ENCODE assay signal across 21 cellular contexts in genomic region chr10:72110677-72111401, GRCh38.
"Had no signal": no experiment of that assay in that cellular context is flagged by ENCODE, and none has a peak within 500 bp of the region (broad histone marks: within the 10 kb centered on the region; RNA-seq: fewer than 3 reads in every experiment).

No MANE protein-coding gene starts in this region.

- H3K27me3 Mint-ChIP-seq: brain; dendritic cell treated with granulocyte-macrophage colony-stimulating factor and Interleukin-4, amounts not matched to agents 40 ng/mL and 50 ng/mL, for 4 days had no signal

- DNase-seq: activated CD8-positive, alpha-beta memory T cell treated with anti-CD3 and anti-CD28 coated beads, Interleukin-2, amount 50 U/mL, for 48 hours; activated effector memory CD4-positive, alpha-beta T cell treated with Interleukin-2 at 50 U/mL for 16 hours; activated naive CD4-positive, alpha-beta T cell treated with anti-CD3 and anti-CD28 coated beads for 36 hours; activated T-cell treated with anti-CD3 and anti-CD28 coated beads, Interleukin-2, amount 50 U/mL, for 4 hours; aorta; caudate nucleus; effector CD4-positive, alpha-beta T cell; erythroblast; foreskin fibroblast; kidney; nucleus accumbens; stimulated activated CD4-positive, alpha-beta T cell treated with anti-CD3 and anti-CD28 coated beads, Interleukin-2, amount 100 ng/mL, for 48 hours; stimulated activated CD8-positive, alpha-beta memory T cell treated with anti-CD3 and anti-CD28 coated beads, Interleukin-4, amount 100 ng/mL, for 48 hours; stimulated activated naive CD4-positive, alpha-beta T cell; T1000; testis; upper lobe of left lung had no signal

- H3K27ac Mint-ChIP-seq: dendritic cell treated with granulocyte-macrophage colony-stimulating factor and Interleukin-4, amounts not matched to agents 40 ng/mL and 50 ng/mL, for 4 days had no signal

- H3K27ac ChIP-seq: testis had no signal

- H3K4me3 ChIP-seq: testis, upper lobe of left lung had no signal

- ATAC-seq: activated T-cell treated with anti-CD3 and anti-CD28 coated beads, Interleukin-2, amount 50 U/mL, for 4 hours; left lobe of liver; WTC11 had no signal

- H3K4me1 Mint-ChIP-seq: WTC11 had no signal

- H3K27me3 ChIP-seq: testis, upper lobe of left lung had no signal

- H3K4me3 Mint-ChIP-seq: activated naive CD4-positive, alpha-beta T cell treated with anti-CD3 and anti-CD28 coated beads for 36 hours; brain; dendritic cell treated with granulocyte-macrophage colony-stimulating factor and Interleukin-4, amounts not matched to agents 40 ng/mL and 50 ng/mL, for 4 days; WTC11 had no signal

- H3K9me3 Mint-ChIP-seq: activated naive CD4-positive, alpha-beta T cell treated with anti-CD3 and anti-CD28 coated beads for 36 hours; activated T-cell treated with anti-CD3 and anti-CD28 coated beads, Interleukin-2, amount 50 U/mL, for 4 hours; dendritic cell treated with granulocyte-macrophage colony-stimulating factor and Interleukin-4, amounts not matched to agents 40 ng/mL and 50 ng/mL, for 4 days had no signal

- H3K9me3 ChIP-seq: testis, upper lobe of left lung had no signal
